In genomic region chr3:44437800-44438199, GRCh38 we compare ENCODE assay signal across 1 cellular context.
TF ChIP-seq lines count a peak whose summit lies in the region.

No MANE protein-coding gene starts in this region.

TF ChIP-seq in K562, 482 proteins besides CTCF, POLR2A, EP300 and RAD21 (continued from another document and continues in another):
- TF ChIP-seq RNF219 (CRISPR knock-in tag; IDR thresholded peaks at IDR 0.05) (no peak; the same call in 1 of the 2 replicates), NFRKB (IDR thresholded peaks at IDR 0.05; ENCODE audit: low read depth) (no peak), ARID1B (IDR thresholded peaks at IDR 0.05) (no peak), ZNF384 (IDR thresholded peaks at IDR 0.05; ENCODE audit: low read depth, low read length) (no peak), SMAD1 (IDR thresholded peaks at IDR 0.05; ENCODE audit: low read depth, low read length, partially characterized antibody) (no peak), IRF9 (tag; IDR thresholded peaks at IDR 0.05) (peak; percentile 90), PYGO2 (tag; IDR thresholded peaks at IDR 0.05) (peak; percentile 94), ZBTB49 (CRISPR knock-in tag; IDR thresholded peaks at IDR 0.05; ENCODE audit: borderline replicate concordance) (no peak), TCF15 (CRISPR knock-in tag; IDR thresholded peaks at IDR 0.05) (peak; percentile 87), CREB5 (CRISPR knock-in tag; IDR thresholded peaks at IDR 0.05) (0 out of 2 replicates have a peak, but pooled peaks have one; percentile 72), ZC3H8 (IDR thresholded peaks at IDR 0.05) (no peak), LCOR (CRISPR knock-in tag; IDR thresholded peaks at IDR 0.05) (no peak), ATF7 (IDR thresholded peaks at IDR 0.05) (no peak), ELF4 (CRISPR knock-in tag; IDR thresholded peaks at IDR 0.05) (0 out of 2 replicates have a peak, but pooled peaks have one; percentile 32), U2AF1 (optimal IDR thresholded peaks at IDR 0.05; ENCODE audit: low read depth, low read length) (no peak), HIVEP1 (CRISPR knock-in tag; IDR thresholded peaks at IDR 0.05) (peak; percentile 93), RUNX1 (IDR thresholded peaks at IDR 0.05; ENCODE audit: low read depth) (no peak), ARNT (IDR thresholded peaks at IDR 0.05) (no peak), ZNF239 (CRISPR knock-in tag; IDR thresholded peaks at IDR 0.05) (peak; percentile 84), AFF4 (CRISPR knock-in tag; IDR thresholded peaks at IDR 0.05) (no peak), SMARCC2 (IDR thresholded peaks at IDR 0.05; ENCODE audit: low read depth) (no peak), ZNF174 (CRISPR knock-in tag; IDR thresholded peaks at IDR 0.05) (no peak), SMARCE1 (IDR thresholded peaks at IDR 0.05) (no peak), ZC3H4 (CRISPR knock-in tag; IDR thresholded peaks at IDR 0.05; ENCODE audit: borderline replicate concordance) (no peak), ETV5 (CRISPR knock-in tag; IDR thresholded peaks at IDR 0.05; ENCODE audit: low read depth) (no peak), CC2D1A (IDR thresholded peaks at IDR 0.05) (no peak), ZNF444 (CRISPR knock-in tag; IDR thresholded peaks at IDR 0.05) (peak; percentile 82), HNRNPK (IDR thresholded peaks at IDR 0.05; ENCODE audit: low read depth, low read length, poor library complexity, severe bottlenecking) (no peak), POLR2AphosphoS2 (IDR thresholded peaks at IDR 0.05; ENCODE audit: low read length) (no peak), ZBTB40 (IDR thresholded peaks at IDR 0.05) (no peak), ZBTB40 (CRISPR knock-in tag; IDR thresholded peaks at IDR 0.05) (no peak), ZNF395 (CRISPR knock-in tag; IDR thresholded peaks at IDR 0.05) (peak; percentile 98), ZNF445 (CRISPR knock-in tag; IDR thresholded peaks at IDR 0.05; ENCODE audit: low read depth) (peak; percentile 75; the same call in 1 of the 2 replicates), GATAD2A (IDR thresholded peaks at IDR 0.05) (no peak), GMEB1 (CRISPR knock-in tag; IDR thresholded peaks at IDR 0.05) (peak; percentile 43; the same call in 1 of the 2 replicates)
